ENCODE assay signal across 21 cellular contexts in genomic region chr4:10053635-10054453, GRCh38. TPM values are rescaled to one million over a fixed set of nuclear protein-coding genes. Genes with fewer than 3 reads are reported as not detected.
DNase-seq lines count a peak whose midpoint lies in the region; ATAC-seq, FAIRE-seq and TF ChIP-seq lines count a peak whose summit lies in the region.
"Had no signal": no experiment of that assay in that cellular context is flagged by ENCODE, and none has a peak within 500 bp of the region (broad histone marks: within the 10 kb centered on the region; RNA-seq: fewer than 3 reads in every experiment).

No MANE protein-coding gene starts in this region.

- FAIRE-seq in HepG2 (lab: Jason Lieb, UNC): peak; percentile 82
- FAIRE-seq: D721Med, GM12892, H1 had no signal

- H3K4me1 Mint-ChIP-seq in progenitor cell of endocrine pancreas (ENCODE audit: low read depth) (peaks cover 32% of the 10 kb centered on the region), T-helper 17 cell (peaks cover 4% of the 10 kb centered on the region)

- H3K27ac Mint-ChIP-seq in progenitor cell of endocrine pancreas (peak overlapping the region; percentile 17), T-helper 17 cell (no peak overlapping the region)

- H3K36me3 ChIP-seq in HepG2 (replicated peaks in 1 of 2; ENCODE audit: control insufficient read depth in 1 of 2, insufficient read depth in 2 of 2, low read length in 2 of 2): no peaks in the 10 kb centered on the region
- H3K36me3 ChIP-seq in right lobe of liver: no peaks in the 10 kb centered on the region
- peaks cover 0 to 15% (median 4%) of the 10 kb centered on the region in 4 donors for H3K36me3 ChIP-seq in esophagus muscularis mucosa
- H3K36me3 ChIP-seq: BLaER1 treated with 17β-estradiol and CSF1 and Interleukin-3, amounts not matched to agents 10 nM and 100 nM; MG63 had no signal

- H4K20me1 ChIP-seq in HepG2 (ENCODE audit: insufficient read depth, low read length): no peaks in the 10 kb centered on the region
- H4K20me1 ChIP-seq: BLaER1 treated with 17β-estradiol and CSF1 and Interleukin-3, amounts not matched to agents 10 nM and 100 nM had no signal

- H3K36me3 Mint-ChIP-seq in progenitor cell of endocrine pancreas (ENCODE audit: insufficient read depth) (no peaks in the 10 kb centered on the region), T-helper 17 cell (ENCODE audit: low read depth) (peaks cover 10% of the 10 kb centered on the region)

- intact Hi-C loops in HepG2 (cut with micrococcal nuclease; ENCODE audit: unreplicated experiment): no loop called here
- intact Hi-C loops in right lobe of liver (cut with DNase I): no loop called here
- intact Hi-C loops in esophagus muscularis mucosa (cut with DNase I): no loop called here

- H3K27ac ChIP-seq in HepG2 (ENCODE audit: extremely low read length, insufficient read depth, low read length) (no peak overlapping the region), right lobe of liver (no peak overlapping the region), esophagus muscularis mucosa (replicated peaks in 1 of 4) (peak overlapping the region in 1 of 4 donors; percentile 24)
- H3K27ac ChIP-seq: BLaER1 treated with 17β-estradiol and CSF1 and Interleukin-3, amounts not matched to agents 10 nM and 100 nM had no signal

- TF ChIP-seq RAD21 in HepG2 (CRISPR knock-in tag; IDR thresholded peaks at IDR 0.05): no peak

- DNase-seq in HepG2 (ENCODE audit: low spot score) (no peak), right lobe of liver (no peak), esophagus muscularis mucosa (ENCODE audit: extremely low spot score) (peak; percentile 55), progenitor cell of endocrine pancreas (ENCODE audit: low spot score, unreplicated experiment) (no peak), omental fat pad (ENCODE audit: low spot score) (no peak), T-helper 17 cell (no peak)
- DNase-seq: CD8-positive, alpha-beta memory T cell; Kasumi-1; MG63; NCI-H1092; NCI-H1436 treated with DMSO at 0.1 percent for 48 hours; NCI-H2029 treated with DMSO at 0.1 percent for 48 hours; SHP77 treated with DMSO at 0.1 percent for 48 hours had no signal

- TF ChIP-seq POLR2A in HepG2 (IDR thresholded peaks at IDR 0.05; ENCODE audit: insufficient read depth in 1 of 2, low read depth in 2 of 2, low read length in 2 of 2) (no peak), right lobe of liver (IDR thresholded peaks at IDR 0.05) (no peak), esophagus muscularis mucosa (IDR thresholded peaks at IDR 0.05; ENCODE audit: low read depth) (no peak)

- H3K4me2 ChIP-seq in HepG2 (ENCODE audit: low read depth, low read length): no peak overlapping the region

- CTCF ChIA-PET in HepG2 (lab: Yijun Ruan, JAX; ENCODE audit: low intra/inter-chr PET ratio, low total read pairs): no interaction called here

- TF ChIP-seq CTCF in HepG2 (CRISPR knock-in tag; IDR thresholded peaks at IDR 0.05) (no peak), right lobe of liver (IDR thresholded peaks at IDR 0.05) (no peak), esophagus muscularis mucosa (IDR thresholded peaks at IDR 0.05) (no peak), progenitor cell of endocrine pancreas (IDR thresholded peaks at IDR 0.05; ENCODE audit: unreplicated experiment) (no peak), omental fat pad (IDR thresholded peaks at IDR 0.05) (no peak)

- 67% methylated on average over 8 of the region's 8 CpGs for WGBS in HepG2 (ENCODE audit: low lambda C conversion rate)
- 39% methylated on average over 5 of the region's 8 CpGs for WGBS in right lobe of liver (ENCODE audit: insufficient coverage, low coverage, low lambda C conversion rate, missing lambda C conversion rate)
- 81% methylated on average over 8 of the region's 8 CpGs for WGBS in esophagus muscularis mucosa

- no peaks in the 10 kb centered on the region for H3K27me3 ChIP-seq in HepG2 (ENCODE audit: control insufficient read depth in 1 of 2, insufficient read depth in 2 of 2, low read length in 2 of 2)
- H3K27me3 ChIP-seq in right lobe of liver: no peaks in the 10 kb centered on the region
- H3K27me3 ChIP-seq in esophagus muscularis mucosa: no peaks in the 10 kb centered on the region
- H3K27me3 ChIP-seq: BLaER1 treated with 17β-estradiol and CSF1 and Interleukin-3, amounts not matched to agents 10 nM and 100 nM; MG63 had no signal

- no TSS peak for BruUV-seq in HepG2 (replicated peaks; lab: Mats Ljungman, UMichigan)

- H3K4me3 ChIP-seq in HepG2 (replicated peaks in 1 of 3; ENCODE audit: insufficient read depth in 1 of 3, low read depth in 2 of 3, low read length in 3 of 3) (no peak overlapping the region), right lobe of liver (no peak overlapping the region), esophagus muscularis mucosa (no peak overlapping the region)
- H3K4me3 ChIP-seq: BLaER1 treated with 17β-estradiol and CSF1 and Interleukin-3, amounts not matched to agents 10 nM and 100 nM; MG63 had no signal

- no peak overlapping the region for H3K9ac ChIP-seq in HepG2 (ENCODE audit: insufficient read depth, low read depth, low read length)
- H3K9ac ChIP-seq: BLaER1 treated with 17β-estradiol and CSF1 and Interleukin-3, amounts not matched to agents 10 nM and 100 nM had no signal

- H3K9me3 Mint-ChIP-seq in progenitor cell of endocrine pancreas (ENCODE audit: low read depth): no peaks in the 10 kb centered on the region
- H3K9me3 Mint-ChIP-seq: CD8-positive, alpha-beta memory T cell had no signal

- TF ChIP-seq EP300 in HepG2 (IDR thresholded peaks at IDR 0.05; ENCODE audit: low read depth in 2 of 2, low read length in 2 of 2): no peak
- TF ChIP-seq EP300 in HepG2 (CRISPR knock-in tag; IDR thresholded peaks at IDR 0.05; ENCODE audit: borderline replicate concordance): no peak
- no peak for TF ChIP-seq EP300 in esophagus muscularis mucosa (IDR thresholded peaks at IDR 0.05)

- in situ Hi-C loops in HepG2 (cut with HindIII; ENCODE audit: extremely low pct_ligation_motif_present, low pct_unique_long_range_greater_than_20kb): loop anchor here (5.0 kb wide), 1 partner anchor 37 kb away; no protein-coding TSS in a partner anchor

- H2AFZ ChIP-seq in HepG2 (ENCODE audit: low read length): no peak overlapping the region

- POLR2A ChIA-PET in HepG2 (lab: Yijun Ruan, JAX): no interaction called here

- H3K4me3 Mint-ChIP-seq in progenitor cell of endocrine pancreas (ENCODE audit: low read depth): no peak overlapping the region
- H3K4me3 Mint-ChIP-seq in T-helper 17 cell: no peak overlapping the region
- H3K4me3 Mint-ChIP-seq: CD8-positive, alpha-beta memory T cell had no signal

- H3K79me2 ChIP-seq in HepG2 (ENCODE audit: insufficient read depth, low read length): no peaks in the 10 kb centered on the region

- peak; percentile 58; the same call in 2 of the 3 replicates for ATAC-seq in HepG2
- no peak for ATAC-seq in right lobe of liver
- ATAC-seq in omental fat pad (ENCODE audit: low FRiP score): no peak
- no peak for ATAC-seq in HG03565 (IDR thresholded peaks at IDR 0.05; ENCODE audit: unreplicated experiment)
- ATAC-seq in T-helper 17 cell: no peak

- peaks cover 3% of the 10 kb centered on the region for H3K27me3 Mint-ChIP-seq in progenitor cell of endocrine pancreas
- H3K27me3 Mint-ChIP-seq in T-helper 17 cell: no peaks in the 10 kb centered on the region

- peaks cover 63% of the 10 kb centered on the region for H3K4me1 ChIP-seq in HepG2 (ENCODE audit: insufficient read depth, low read length)
- no peaks in the 10 kb centered on the region for H3K4me1 ChIP-seq in right lobe of liver
- peaks cover 10 to 32% (median 25%) of the 10 kb centered on the region in 4 donors for H3K4me1 ChIP-seq in esophagus muscularis mucosa

- H3K9me3 ChIP-seq in HepG2 (ENCODE audit: low read length) (no peaks in the 10 kb centered on the region), right lobe of liver (no peaks in the 10 kb centered on the region), esophagus muscularis mucosa (no peaks in the 10 kb centered on the region), T-helper 17 cell (ENCODE audit: control insufficient read depth, low read length, poor library complexity, severe bottlenecking) (no peaks in the 10 kb centered on the region)
- H3K9me3 ChIP-seq: MG63 had no signal

TF ChIP-seq in HepG2, 621 proteins besides CTCF, POLR2A, EP300 and RAD21 (continues in another document):
- 0 out of 2 replicates have a peak, but pooled peaks have one; percentile 18 for TF ChIP-seq GFI1 (CRISPR knock-in tag; IDR thresholded peaks at IDR 0.05; ENCODE audit: borderline replicate concordance)

RNA-seq across cellular contexts. Expression of gene SLC2A9, which starts 32.5 kb away (rescaled TPM):
- total RNA-seq in HepG2 (2016; rRNA removed; fragmentation: Illumina TruSeq; extraction: Trizol): 19.9 and 36.2 TPM in 2 replicates
- 11.2 and 13.2 TPM in 2 replicates for total RNA-seq in HepG2 (2016; cell fraction: cytosol; rRNA removed; fragmentation: Illumina TruSeq; extraction: Trizol; ENCODE audit: low read depth)
- 20.2 and 36.6 TPM in 2 replicates for total RNA-seq in HepG2 (2016; cell fraction: insoluble cytoplasmic fraction; rRNA removed; fragmentation: Illumina TruSeq; extraction: Trizol)
- 16.6 and 18.8 TPM in 2 replicates for total RNA-seq in HepG2 (2016; cell fraction: membrane; rRNA removed; fragmentation: Illumina TruSeq; extraction: Trizol)
- 46.8 and 63.5 TPM in 2 replicates for total RNA-seq in HepG2 (2016; cell fraction: nucleus; rRNA removed; fragmentation: Illumina TruSeq; extraction: Trizol)
- 42.3 and 51.0 TPM in 2 replicates for polyA plus RNA-seq in HepG2 (2011; rRNA removed)
- 40.4 and 40.5 TPM in 2 replicates for polyA plus RNA-seq in HepG2 (2011; cell fraction: cytosol; rRNA removed)
- polyA plus RNA-seq in HepG2 (2011; cell fraction: nucleus; rRNA removed): 78.3 and 78.9 TPM in 2 replicates
- polyA plus RNA-seq in HepG2 (2012): 38.0 and 55.5 TPM in 2 replicates
- 5.7 and 8.5 TPM in 2 replicates for polyA plus RNA-seq in HepG2 (2016; cell fraction: cytosol; fragmentation: Illumina TruSeq; extraction: Trizol; ENCODE audit: low read depth)
- polyA plus RNA-seq in HepG2 (2016; cell fraction: insoluble cytoplasmic fraction; fragmentation: Illumina TruSeq; extraction: Trizol; ENCODE audit: low read depth): 16.8 and 19.2 TPM in 2 replicates
- polyA plus RNA-seq in HepG2 (2016; cell fraction: membrane; fragmentation: Illumina TruSeq; extraction: Trizol; ENCODE audit: low read depth): 11.8 and 13.9 TPM in 2 replicates
- 32.8 and 34.3 TPM in 2 replicates for polyA plus RNA-seq in HepG2 (2016; cell fraction: nucleus; fragmentation: Illumina TruSeq; extraction: Trizol; ENCODE audit: insufficient read depth, low read depth)
- 0.09 and 127 TPM in 2 replicates for polyA minus RNA-seq in HepG2 (2011; rRNA and poly(A)+ RNA removed; ENCODE audit: low replicate concordance)
- 35.6 and 44.8 TPM in 2 replicates for polyA minus RNA-seq in HepG2 (2011; cell fraction: cytosol; rRNA and poly(A)+ RNA removed)
- polyA minus RNA-seq in HepG2 (2011; cell fraction: nucleus; rRNA and poly(A)+ RNA removed): 124 and 142 TPM in 2 replicates
- 10 to 100 TPM; 16.1 to 25.0 (median 19.8) TPM for total RNA-seq in right lobe of liver
- 10 to 100 TPM in 1 of 4 donors, 1 to 10 TPM in 3; 5.6 to 10.5 (median 6.5) TPM for total RNA-seq in esophagus muscularis mucosa
- total RNA-seq in progenitor cell of endocrine pancreas: 3.1 and 3.2 TPM in 2 replicates
- total RNA-seq in omental fat pad: 1 to 10 TPM; 4.7 to 8.5 (median 7.3) TPM
- total RNA-seq in T-helper 17 cell: 1 to 10 TPM; 1.7 to 2.8 TPM
- total RNA-seq: A673, NCI-H460, OCI-LY7 had no signal
